In the genomic region with DNA sequence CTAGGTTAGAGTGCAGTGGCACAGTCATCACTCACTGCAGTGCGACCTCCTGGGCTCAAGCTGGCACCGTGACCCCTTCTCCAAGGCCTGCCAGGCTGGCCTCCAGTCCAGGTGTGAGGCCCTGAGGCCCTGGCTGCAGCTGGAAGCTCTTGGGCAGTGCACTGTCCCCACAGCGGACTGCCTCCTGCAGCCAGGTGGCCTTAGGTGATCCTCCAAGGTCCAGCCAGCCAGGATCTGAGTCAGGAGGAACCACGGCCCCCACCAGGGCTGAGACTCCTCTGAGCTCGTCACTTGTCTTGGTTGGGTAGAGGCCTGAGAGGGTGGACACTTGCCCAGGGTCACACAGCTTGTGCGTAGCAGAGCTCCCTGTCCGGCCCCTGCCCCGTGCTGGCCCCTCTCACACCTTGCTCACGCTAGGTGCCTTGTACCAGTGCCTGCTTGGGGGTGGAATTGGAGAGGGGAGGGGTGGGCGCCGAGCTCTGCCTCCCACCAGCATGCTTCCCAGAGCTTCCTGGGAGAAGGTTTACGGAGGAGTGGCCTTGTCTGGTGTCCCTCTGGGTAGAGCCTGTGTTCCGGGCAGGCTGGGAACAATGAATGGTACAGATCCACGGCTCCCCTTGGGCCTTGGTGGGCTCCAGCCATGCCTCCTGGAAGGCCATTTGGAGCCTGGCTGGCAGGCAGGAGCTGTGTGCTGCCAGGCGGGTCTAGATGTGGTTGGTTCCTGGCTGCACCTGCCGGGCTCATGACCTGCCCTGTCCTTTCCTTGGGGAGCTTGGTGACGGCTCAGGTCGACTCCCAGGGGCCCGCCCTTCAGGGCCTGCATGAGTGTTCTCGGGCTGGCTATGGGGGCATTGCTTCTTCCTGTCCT, we compare ENCODE assay signal across 19 cellular contexts. TPM values are rescaled to one million over a fixed set of nuclear protein-coding genes. Genes with fewer than 3 reads are reported as not detected.
DNase-seq lines count a peak whose midpoint lies in the region; ATAC-seq lines count a peak whose summit lies in the region.
"Had no signal": no experiment of that assay in that cellular context is flagged by ENCODE, and none has a peak within 500 bp of the region (broad histone marks: within the 10 kb centered on the region; RNA-seq: fewer than 3 reads in every experiment).

No MANE protein-coding gene starts in this region.

- ATAC-seq in activated CD8-positive, alpha-beta memory T cell treated with anti-CD3 and anti-CD28 coated beads, Interleukin-2, amount 10 ng/mL, durations not matched to agents 7 days and 5 days = no peak
- ATAC-seq in left colon (peak; percentile 18), GM19035 (IDR thresholded peaks at IDR 0.05; ENCODE audit: unreplicated experiment) (no peak)
- ATAC-seq: activated naive CD8-positive, alpha-beta T cell treated with anti-CD3 and anti-CD28 coated beads, Interleukin-2, amount 50 U/mL, for 24 hours; activated T-cell treated with anti-CD3 and anti-CD28 coated beads, Interleukin-2, amount 50 U/mL, for 4 hours had no signal

- no peak overlapping the region for H3K4me3 Mint-ChIP-seq in activated CD8-positive, alpha-beta memory T cell treated with anti-CD3 and anti-CD28 coated beads, Interleukin-2, amount 10 ng/mL, durations not matched to agents 7 days and 5 days
- H3K4me3 Mint-ChIP-seq: activated naive CD8-positive, alpha-beta T cell treated with anti-CD3 and anti-CD28 coated beads, Interleukin-2, amount 50 U/mL, for 24 hours; activated T-cell treated with anti-CD3 and anti-CD28 coated beads, Interleukin-2, amount 50 U/mL, for 4 hours; T-helper 1 cell treated with Interleukin-12 subunit alpha and Interleukin-12 subunit beta and Interleukin-4 antibody, amounts not matched to agents 30 μg/mL and 1 μg/mL, for 36 hours had no signal

- CTCF ChIA-PET in activated CD8-positive, alpha-beta memory T cell treated with anti-CD3 and anti-CD28 coated beads, Interleukin-2, amount 10 ng/mL, durations not matched to agents 7 days and 5 days (lab: Charles Lee) = interaction anchor here (0.6 to 1.9 kb wide), 3 partner anchors 45 to 68 kb away, joined by 3 to 5 read pairs (median 5); no protein-coding TSS in a partner anchor

- H3K27ac Mint-ChIP-seq in activated CD8-positive, alpha-beta memory T cell treated with anti-CD3 and anti-CD28 coated beads, Interleukin-2, amount 10 ng/mL, durations not matched to agents 7 days and 5 days = no peak overlapping the region
- H3K27ac Mint-ChIP-seq: activated naive CD8-positive, alpha-beta T cell treated with anti-CD3 and anti-CD28 coated beads, Interleukin-2, amount 50 U/mL, for 24 hours; T-helper 1 cell treated with Interleukin-12 subunit alpha and Interleukin-12 subunit beta and Interleukin-4 antibody, amounts not matched to agents 30 μg/mL and 1 μg/mL, for 36 hours had no signal

- DNase-seq in activated CD8-positive, alpha-beta memory T cell treated with anti-CD3 and anti-CD28 coated beads for 24 hours = peak; percentile 56
- DNase-seq in activated CD8-positive, alpha-beta memory T cell treated with anti-CD3 and anti-CD28 coated beads, Interleukin-2, amount 50 U/mL, for 4 hours = no peak
- DNase-seq in activated CD8-positive, alpha-beta memory T cell treated with anti-CD3 and anti-CD28 coated beads, Interleukin-2, amount 10 ng/mL, durations not matched to agents 7 days and 5 days = peak; percentile 34
- DNase-seq in left colon (no peak), amygdala (lab: John Stamatoyannopoulos, UW) (no peak), NCI-H2081 (lab: John Stamatoyannopoulos, UW) (no peak)
- peak; percentile 18 for DNase-seq in stimulated activated CD8-positive, alpha-beta memory T cell treated with anti-CD3 and anti-CD28 coated beads, Interleukin-4, amount 100 ng/mL, for 48 hours
- DNase-seq: activated naive CD8-positive, alpha-beta T cell treated with anti-CD3 and anti-CD28 coated beads, Interleukin-2, amount 50 U/mL, for 24 hours; activated T-cell treated with anti-CD3 and anti-CD28 coated beads, Interleukin-2, amount 50 U/mL, for 4 hours; effector CD4-positive, alpha-beta T cell; esophagus squamous epithelium; NCI-H1105; NCI-H526 treated with DMSO at 0.1 percent for 48 hours; stimulated activated CD4-positive, alpha-beta T cell treated with anti-CD3 and anti-CD28 coated beads, Interleukin-2, amount 100 ng/mL, for 48 hours had no signal

- H3K36me3 Mint-ChIP-seq in activated CD8-positive, alpha-beta memory T cell treated with anti-CD3 and anti-CD28 coated beads, Interleukin-2, amount 10 ng/mL, durations not matched to agents 7 days and 5 days = no peaks in the 10 kb centered on the region

- no peaks in the 10 kb centered on the region for H3K9me3 Mint-ChIP-seq in activated CD8-positive, alpha-beta memory T cell treated with anti-CD3 and anti-CD28 coated beads, Interleukin-2, amount 10 ng/mL, durations not matched to agents 7 days and 5 days (ENCODE audit: low read depth)
- H3K9me3 Mint-ChIP-seq: activated naive CD8-positive, alpha-beta T cell treated with anti-CD3 and anti-CD28 coated beads, Interleukin-2, amount 50 U/mL, for 24 hours; activated T-cell treated with anti-CD3 and anti-CD28 coated beads, Interleukin-2, amount 50 U/mL, for 4 hours; T-helper 1 cell treated with Interleukin-12 subunit alpha and Interleukin-12 subunit beta and Interleukin-4 antibody, amounts not matched to agents 30 μg/mL and 1 μg/mL, for 36 hours had no signal

- intact Hi-C loops in left colon (cut with DNase I, micrococcal nuclease) = no loop called here

- peaks cover 22% of the 10 kb centered on the region for H3K27me3 Mint-ChIP-seq in activated CD8-positive, alpha-beta memory T cell treated with anti-CD3 and anti-CD28 coated beads, Interleukin-2, amount 10 ng/mL, durations not matched to agents 7 days and 5 days
- H3K27me3 Mint-ChIP-seq: activated naive CD8-positive, alpha-beta T cell treated with anti-CD3 and anti-CD28 coated beads, Interleukin-2, amount 50 U/mL, for 24 hours had no signal

- H3K4me1 Mint-ChIP-seq in activated CD8-positive, alpha-beta memory T cell treated with anti-CD3 and anti-CD28 coated beads, Interleukin-2, amount 10 ng/mL, durations not matched to agents 7 days and 5 days = peaks cover 26% of the 10 kb centered on the region

RNA-seq across cellular contexts. Expression of gene KCNQ1, which starts 20.6 kb away (rescaled TPM):
- total RNA-seq in activated CD8-positive, alpha-beta memory T cell treated with anti-CD3 and anti-CD28 coated beads, Interleukin-2, amount 10 ng/mL, durations not matched to agents 7 days and 5 days = 1 to 10 TPM; 4.3 to 9.2 TPM
- total RNA-seq in left colon = 10 to 100 TPM; 42.8 to 56.8 TPM

RNA-seq across cellular contexts. Expression of gene TRPM5, which starts 21.1 kb away (rescaled TPM):
- total RNA-seq in activated CD8-positive, alpha-beta memory T cell treated with anti-CD3 and anti-CD28 coated beads, Interleukin-2, amount 10 ng/mL, durations not matched to agents 7 days and 5 days = not detected
- total RNA-seq in left colon = 1 to 10 TPM; 2.0 to 3.8 TPM
- total RNA-seq: A172; activated T-cell treated with anti-CD3 and anti-CD28 coated beads, Interleukin-2, amount 50 U/mL, for 4 hours; esophagus squamous epithelium; H1; vagina had no signal

Comparison
In these comparisons a context has a peak if more than half of its experiments do, and no peak if none do; other contexts are left out.
1. DNase-seq: peak in activated CD8-positive, alpha-beta memory T cell treated with anti-CD3 and anti-CD28 coated beads for 24 hours (single experiment), activated CD8-positive, alpha-beta memory T cell treated with anti-CD3 and anti-CD28 coated beads, Interleukin-2, amount 10 ng/mL, durations not matched to agents 7 days and 5 days (single experiment) and stimulated activated CD8-positive, alpha-beta memory T cell treated with anti-CD3 and anti-CD28 coated beads, Interleukin-4, amount 100 ng/mL, for 48 hours (single experiment); none in activated CD8-positive, alpha-beta memory T cell treated with anti-CD3 and anti-CD28 coated beads, Interleukin-2, amount 50 U/mL, for 4 hours (single experiment), left colon (0 of 2), amygdala (0 of 56) and NCI-H2081 (0 of 2).
2. RNA of gene KCNQ1, which starts 20.6 kb away (total RNA-seq): 42.8 to 56.8 TPM in left colon; 4.3 to 9.2 TPM in activated CD8-positive, alpha-beta memory T cell treated with anti-CD3 and anti-CD28 coated beads, Interleukin-2, amount 10 ng/mL, durations not matched to agents 7 days and 5 days; every median in the first group is over 4 times any median in the second.